1 cellular context compared by ENCODE assay signal in the genomic region with DNA sequence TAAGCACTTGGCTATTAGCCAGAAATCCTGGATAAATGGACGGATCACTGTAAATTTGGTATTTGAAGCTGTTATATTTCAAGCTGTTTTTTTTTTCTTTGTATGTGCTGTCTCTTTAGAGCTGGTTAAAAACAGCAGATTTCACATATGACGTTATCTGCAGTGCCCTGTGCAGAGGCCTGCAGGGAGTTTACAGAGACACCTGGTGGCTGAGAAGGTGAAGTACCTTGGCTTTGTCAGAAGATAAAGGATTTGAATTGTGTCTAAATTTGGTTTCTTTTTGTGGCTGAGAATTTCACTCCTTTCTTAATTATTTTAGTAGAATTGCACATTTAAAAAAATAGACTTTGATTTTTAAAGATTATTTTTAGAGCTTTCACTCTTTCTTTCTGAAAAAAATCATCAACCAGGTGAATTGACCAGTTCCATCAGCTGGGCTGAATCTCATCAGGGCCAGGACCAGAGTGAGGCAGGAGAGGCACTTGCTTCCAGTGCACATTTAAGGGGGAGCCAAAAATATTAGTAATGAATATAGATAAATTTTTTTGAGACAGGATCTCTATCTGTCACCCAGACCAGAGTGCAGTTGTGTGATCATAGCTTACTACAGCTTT.
A peak's percentile ranks its signal among the peaks of the same experiment; 100 is the strongest.
TF ChIP-seq lines count a peak whose summit lies in the region.

No MANE protein-coding gene starts in this region.

TF ChIP-seq in H1, 55 proteins besides CTCF, POLR2A, EP300 and RAD21 (continued from another document):
- TF ChIP-seq, protein P1, sequence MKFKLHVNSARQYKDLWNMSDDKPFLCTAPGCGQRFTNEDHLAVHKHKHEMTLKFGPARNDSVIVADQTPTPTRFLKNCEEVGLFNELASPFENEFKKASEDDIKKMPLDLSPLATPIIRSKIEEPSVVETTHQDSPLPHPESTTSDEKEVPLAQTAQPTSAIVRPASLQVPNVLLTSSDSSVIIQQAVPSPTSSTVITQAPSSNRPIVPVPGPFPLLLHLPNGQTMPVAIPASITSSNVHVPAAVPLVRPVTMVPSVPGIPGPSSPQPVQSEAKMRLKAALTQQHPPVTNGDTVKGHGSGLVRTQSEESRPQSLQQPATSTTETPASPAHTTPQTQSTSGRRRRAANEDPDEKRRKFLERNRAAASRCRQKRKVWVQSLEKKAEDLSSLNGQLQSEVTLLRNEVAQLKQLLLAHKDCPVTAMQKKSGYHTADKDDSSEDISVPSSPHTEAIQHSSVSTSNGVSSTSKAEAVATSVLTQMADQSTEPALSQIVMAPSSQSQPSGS (IDR thresholded peaks at IDR 0.05; ENCODE audit: low read length), result peak; percentile 88; the same call in 1 of the 2 replicates
- TF ChIP-seq, protein P2, sequence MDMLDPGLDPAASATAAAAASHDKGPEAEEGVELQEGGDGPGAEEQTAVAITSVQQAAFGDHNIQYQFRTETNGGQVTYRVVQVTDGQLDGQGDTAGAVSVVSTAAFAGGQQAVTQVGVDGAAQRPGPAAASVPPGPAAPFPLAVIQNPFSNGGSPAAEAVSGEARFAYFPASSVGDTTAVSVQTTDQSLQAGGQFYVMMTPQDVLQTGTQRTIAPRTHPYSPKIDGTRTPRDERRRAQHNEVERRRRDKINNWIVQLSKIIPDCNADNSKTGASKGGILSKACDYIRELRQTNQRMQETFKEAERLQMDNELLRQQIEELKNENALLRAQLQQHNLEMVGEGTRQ (IDR thresholded peaks at IDR 0.05; ENCODE audit: low read length), result no peak
- no peak for TF ChIP-seq CEBPB (IDR thresholded peaks at IDR 0.05; ENCODE audit: low read depth, low read length)
